In genomic region chr3:119950666-119951325, GRCh38 we compare ENCODE assay signal across 24 cellular contexts.
"Had no signal": no experiment of that assay in that cellular context is flagged by ENCODE, and none has a peak within 500 bp of the region (broad histone marks: within the 10 kb centered on the region; RNA-seq: fewer than 3 reads in every experiment).

No MANE protein-coding gene starts in this region.

- H3K4me3 ChIP-seq: lower lobe of right lung, ovary, psoas muscle, right lobe of liver, skin epidermis, stomach, transverse colon, uterus had no signal

- H3K27ac ChIP-seq: lower lobe of right lung, ovary, psoas muscle, right lobe of liver, stomach, transverse colon, uterus had no signal

- FAIRE-seq: bronchial epithelial cell, endometrium, keratinocyte had no signal

- ATAC-seq: activated CD8-positive, alpha-beta memory T cell treated with anti-CD3 and anti-CD28 coated beads, Interleukin-2, amount 10 ng/mL, durations not matched to agents 7 days and 5 days; activated CD8-positive, alpha-beta T cell treated with anti-CD3 and anti-CD28 coated beads for 36 hours; left colon; lower lobe of right lung; natural killer cell; right lobe of liver; stimulated activated memory B cell treated with anti-CD40 and anti-IgM and Interleukin-4, amounts not matched to agents 10 μg/mL and 1 μg/mL and 100 μg/mL, for 72 hours had no signal

- H3K36me3 ChIP-seq: lower lobe of right lung, ovary, right lobe of liver, uterus had no signal

- DNase-seq: activated CD4-positive, alpha-beta T cell treated with anti-CD3 and anti-CD28 coated beads, Interleukin-2, amount 10 ng/mL, durations not matched to agents 24 days and 14 days; activated CD8-positive, alpha-beta memory T cell treated with anti-CD3 and anti-CD28 coated beads, Interleukin-2, amount 10 ng/mL, durations not matched to agents 7 days and 5 days; activated CD8-positive, alpha-beta T cell treated with anti-CD3 and anti-CD28 coated beads for 36 hours; activated effector memory CD4-positive, alpha-beta T cell treated with anti-CD3 and anti-CD28 coated beads, Interleukin-2, amount 50 U/mL, for 16 hours; activated naive CD4-positive, alpha-beta T cell treated with anti-CD3 and anti-CD28 coated beads, Interleukin-2, amount 10 ng/mL, durations not matched to agents 7 days and 5 days; activated T-cell treated with anti-CD3 and anti-CD28 coated beads for 4 hours; amygdala; foreskin fibroblast; left colon; lower lobe of right lung; midbrain; natural killer cell; ovary; psoas muscle; right lobe of liver; stimulated activated CD4-positive, alpha-beta T cell treated with anti-CD3 and anti-CD28 coated beads, Interleukin-15, amount 100 ng/mL, for 24 hours; stomach; transverse colon; uterus had no signal

- H3K4me1 ChIP-seq: lower lobe of right lung, right lobe of liver, uterus had no signal

- H3K9me3 ChIP-seq: lower lobe of right lung, ovary, psoas muscle, right lobe of liver, stomach, transverse colon, uterus had no signal

- H3K27me3 ChIP-seq: ovary, right lobe of liver, stomach, transverse colon, uterus had no signal
